In genomic region chr2:96325884-96326255, GRCh38 we compare ENCODE assay signal across 7 cellular contexts. TPM values are rescaled to one million over a fixed set of nuclear protein-coding genes. Genes with fewer than 3 reads are reported as not detected.
DNase-seq lines count a peak whose midpoint lies in the region; ATAC-seq, FAIRE-seq and TF ChIP-seq lines count a peak whose summit lies in the region.

No MANE protein-coding gene starts in this region.

- no peak for FAIRE-seq in small intestine (lab: Jason Lieb, UNC)

- H3K9me3 ChIP-seq in HEK293 (ENCODE audit: control insufficient read depth, insufficient read depth, low read depth, low read length) = no peaks in the 10 kb centered on the region
- no peaks in the 10 kb centered on the region for H3K9me3 ChIP-seq in esophagus muscularis mucosa
- no peaks in the 10 kb centered on the region for H3K9me3 ChIP-seq in small intestine (ENCODE audit: control insufficient read depth, low read depth)

- no peak for TF ChIP-seq POLR2A in esophagus muscularis mucosa (IDR thresholded peaks at IDR 0.05; ENCODE audit: low read depth)

- ATAC-seq in HG03565 (IDR thresholded peaks at IDR 0.05; ENCODE audit: unreplicated experiment) (no peak), GM19023 (IDR thresholded peaks at IDR 0.05; ENCODE audit: unreplicated experiment) (no peak)

- H3K36me3 ChIP-seq in HEK293 (ENCODE audit: control insufficient read depth in 2 of 2, insufficient read depth in 1 of 2, low read length in 2 of 2) = peaks cover 0 to 21% of the 10 kb centered on the region in 2 experiments; a peak in 1 of 3 replicates
- peaks cover 0 to 9% (median 0%) of the 10 kb centered on the region in 4 donors for H3K36me3 ChIP-seq in esophagus muscularis mucosa
- no peaks in the 10 kb centered on the region for H3K36me3 ChIP-seq in small intestine (ENCODE audit: control insufficient read depth in 2 of 2, insufficient read depth in 2 of 2, low read length in 2 of 2)

- TF ChIP-seq EP300 in esophagus muscularis mucosa (IDR thresholded peaks at IDR 0.05) = no peak

- peak overlapping the region; percentile 36 for H3K4me3 ChIP-seq in HEK293 (ENCODE audit: low read depth, low read length)
- H3K4me3 ChIP-seq in esophagus muscularis mucosa = peak overlapping the region; percentile 55 to 70 (median 58)
- H3K4me3 ChIP-seq in small intestine (ENCODE audit: low read depth in 1 of 2, low read length in 2 of 2) = peak overlapping the region in 1 of 2 donors; percentile 64

- peaks cover 3 to 59% (median 21%) of the 10 kb centered on the region in 4 donors for H3K27me3 ChIP-seq in esophagus muscularis mucosa
- peaks cover 0 to 1% of the 10 kb centered on the region in 2 donors for H3K27me3 ChIP-seq in small intestine (ENCODE audit: control insufficient read depth in 2 of 2, insufficient read depth in 2 of 2, low read length in 2 of 2)

- DNase-seq in activated CD4-positive, alpha-beta T cell treated with anti-CD3 and anti-CD28 coated beads for 48 hours = peak; percentile 60
- DNase-seq in esophagus muscularis mucosa (ENCODE audit: extremely low spot score) = no peak
- peak; percentile 28 for DNase-seq in small intestine
- no peak for DNase-seq in cortex of kidney (lab: John Stamatoyannopoulos, UW)

- CTCF ChIA-PET in HEK293 (lab: Yijun Ruan, JAX) = no interaction called here

- POLR2A ChIA-PET in HEK293 (lab: Yijun Ruan, JAX) = no interaction called here

- intact Hi-C loops in esophagus muscularis mucosa (cut with DNase I) = no loop called here

- H3K4me1 ChIP-seq in HEK293 (ENCODE audit: control insufficient read depth, insufficient read depth, low read length) = 0 out of 2 replicates have a peak, but pooled peaks cover 4% of the 10 kb centered on the region
- peaks cover 24 to 33% (median 29%) of the 10 kb centered on the region in 4 donors for H3K4me1 ChIP-seq in esophagus muscularis mucosa
- H3K4me1 ChIP-seq in small intestine (ENCODE audit: control insufficient read depth in 2 of 2, insufficient read depth in 1 of 2, low read depth in 1 of 2, low read length in 1 of 2) = no peaks in the 10 kb centered on the region

- TF ChIP-seq CTCF in HEK293 (tag by site-specific recombination; IDR thresholded peaks at IDR 0.05) (no peak), esophagus muscularis mucosa (IDR thresholded peaks at IDR 0.05) (no peak)

- WGBS in esophagus muscularis mucosa = 45% methylated on average over 8 of the region's 8 CpGs
- 36 to 43% (median 42%) methylated on average over 8 of the region's 8 CpGs for WGBS in small intestine, 3 donors

- H3K27ac ChIP-seq in HEK293 (ENCODE audit: extremely low read depth, low read depth, low read length) (no peak overlapping the region), esophagus muscularis mucosa (replicated peaks in 1 of 4) (peak overlapping the region in 2 of 4 donors; percentile 40 to 46), small intestine (ENCODE audit: low read depth in 1 of 2, low read length in 1 of 2) (peak overlapping the region in 1 of 2 donors; percentile 64)

TF ChIP-seq in HEK293, 187 proteins besides CTCF, POLR2A, EP300 and RAD21:
- no peak for TF ChIP-seq SETDB1 (IDR thresholded peaks at IDR 0.05; ENCODE audit: insufficient read length, low read length)
- TF ChIP-seq ZNF707 (tag by site-specific recombination; IDR thresholded peaks at IDR 0.05) = no peak
- no peak for TF ChIP-seq ZNF23 (tag by site-specific recombination; IDR thresholded peaks at IDR 0.05; ENCODE audit: borderline replicate concordance)
- no peak for TF ChIP-seq ZSCAN30 (tag by site-specific recombination; IDR thresholded peaks at IDR 0.05)
- no peak for TF ChIP-seq SP7 (tag by site-specific recombination; IDR thresholded peaks at IDR 0.05)
- no peak for TF ChIP-seq ZBTB8A (tag by site-specific recombination; IDR thresholded peaks at IDR 0.05)
- no peak for TF ChIP-seq SCRT1 (tag by site-specific recombination; IDR thresholded peaks at IDR 0.05; ENCODE audit: borderline replicate concordance)
- no peak for TF ChIP-seq GLIS2 (tag by site-specific recombination; IDR thresholded peaks at IDR 0.05)
- no peak for TF ChIP-seq ZFHX2 (tag by site-specific recombination; conservative IDR thresholded peaks at IDR 0.05)
- TF ChIP-seq ZNF624 (tag by site-specific recombination; IDR thresholded peaks at IDR 0.05) = no peak

RNA-seq across cellular contexts. Expression of gene ITPRIPL1, which starts 0.8 kb away (rescaled TPM):
- 1 to 10 TPM in 2 of 4 donors, under 1 TPM in 2; 0.42 to 1.4 (median 0.93) TPM for total RNA-seq in esophagus muscularis mucosa
- polyA plus RNA-seq in small intestine = under 1 TPM in 2 of 3 donors, not detected in 1; 0.27 to 0.92 TPM

RNA-seq across cellular contexts. Expression of gene NCAPH, which starts 9.7 kb away (rescaled TPM):
- total RNA-seq in esophagus muscularis mucosa = 1 to 10 TPM in 2 of 4 donors, under 1 TPM in 2; 0.45 to 1.4 (median 0.87) TPM
- 10 to 100 TPM in 1 of 3 donors, 1 to 10 TPM in 2; 1.6 to 16.7 (median 1.8) TPM for polyA plus RNA-seq in small intestine

RNA-seq across cellular contexts. Expression of gene SNRNP200, which starts 20.5 kb away (rescaled TPM):
- total RNA-seq in esophagus muscularis mucosa = 100 to 1,000 TPM in 2 of 4 donors, 10 to 100 TPM in 2; 73.7 to 106 (median 90.8) TPM
- polyA plus RNA-seq in small intestine = 10 to 100 TPM; 55.4 to 72.0 (median 61.7) TPM

RNA-seq across cellular contexts. Expression of gene CIAO1, which starts 59.8 kb away (rescaled TPM):
- 100 to 1,000 TPM in 1 of 4 donors, 10 to 100 TPM in 3; 76.4 to 101 (median 92.5) TPM for total RNA-seq in esophagus muscularis mucosa
- 10 to 100 TPM; 50.3 to 59.9 (median 53.2) TPM for polyA plus RNA-seq in small intestine

Comparison
In these comparisons a context has a peak if more than half of its experiments do, and no peak if none do; other contexts are left out.
1. DNase-seq: peak in activated CD4-positive, alpha-beta T cell treated with anti-CD3 and anti-CD28 coated beads for 48 hours (single experiment) and small intestine (single experiment); none in esophagus muscularis mucosa (single experiment) and cortex of kidney (single experiment).